9 cellular contexts compared by ENCODE assay signal in the genomic region with DNA sequence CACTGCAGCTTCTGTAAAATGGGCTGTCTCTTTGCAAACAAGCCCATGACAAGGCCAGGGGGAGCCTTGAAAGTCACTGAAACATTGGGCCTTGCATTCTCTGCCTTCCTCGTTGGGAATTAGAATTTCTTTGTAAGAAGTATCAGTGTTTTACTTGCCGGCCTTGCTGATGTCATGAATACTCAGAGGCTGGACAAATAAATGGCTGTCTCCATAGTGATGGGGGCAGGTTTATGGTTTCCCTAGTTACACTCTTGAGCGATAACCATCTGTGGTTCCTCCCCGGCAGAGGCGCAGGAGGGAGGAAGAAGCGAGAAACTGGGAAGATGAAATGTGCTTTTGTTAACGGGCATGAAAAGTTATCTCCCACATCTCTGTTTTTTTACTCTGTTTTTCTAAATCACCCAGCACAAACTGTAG.
A peak's percentile ranks its signal among the peaks of the same experiment; 100 is the strongest.
DNase-seq lines count a peak whose midpoint lies in the region; ATAC-seq and TF ChIP-seq lines count a peak whose summit lies in the region.
"Had no signal": no experiment of that assay in that cellular context is flagged by ENCODE, and none has a peak within 500 bp of the region (broad histone marks: within the 10 kb centered on the region; RNA-seq: fewer than 3 reads in every experiment).

No MANE protein-coding gene starts in this region.

- peak; percentile 87 for DNase-seq in EH (ENCODE audit: low read depth)
- peak; percentile 25 for DNase-seq in HFF-Myc (ENCODE audit: extremely low read depth, low read depth)
- peak; percentile 84 for DNase-seq in kidney glomerular epithelial cell (lab: John Stamatoyannopoulos, UW)
- DNase-seq in mucosa of gallbladder (ENCODE audit: low spot score): no peak
- DNase-seq in nucleus accumbens (lab: John Stamatoyannopoulos, UW): no peak
- no peak for DNase-seq in effector CD4-positive, alpha-beta T cell
- DNase-seq in activated CD4-positive, alpha-beta T cell treated with anti-CD3 and anti-CD28 coated beads for 1 hour: no peak
- DNase-seq: stimulated activated CD4-positive, alpha-beta T cell treated with anti-CD3 and anti-CD28 coated beads, Interleukin-2, amount 100 ng/mL, for 24 hours had no signal

- TF ChIP-seq CTCF in HFF-Myc (IDR thresholded peaks at IDR 0.05; ENCODE audit: low read depth, low read length, missing control alignments): no peak

- ATAC-seq in SK-N-SH treated with all-trans-retinoic acid at 6 μM for 48 hours: peak; percentile 97

- H3K4me3 ChIP-seq in HFF-Myc (replicated peaks; ENCODE audit: low read depth, low read length): no peak overlapping the region

TF ChIP-seq in SK-N-SH treated with all-trans-retinoic acid at 6 μM for 48 hours, 23 proteins besides CTCF, POLR2A, EP300 and RAD21:
- TF ChIP-seq, protein P1, sequence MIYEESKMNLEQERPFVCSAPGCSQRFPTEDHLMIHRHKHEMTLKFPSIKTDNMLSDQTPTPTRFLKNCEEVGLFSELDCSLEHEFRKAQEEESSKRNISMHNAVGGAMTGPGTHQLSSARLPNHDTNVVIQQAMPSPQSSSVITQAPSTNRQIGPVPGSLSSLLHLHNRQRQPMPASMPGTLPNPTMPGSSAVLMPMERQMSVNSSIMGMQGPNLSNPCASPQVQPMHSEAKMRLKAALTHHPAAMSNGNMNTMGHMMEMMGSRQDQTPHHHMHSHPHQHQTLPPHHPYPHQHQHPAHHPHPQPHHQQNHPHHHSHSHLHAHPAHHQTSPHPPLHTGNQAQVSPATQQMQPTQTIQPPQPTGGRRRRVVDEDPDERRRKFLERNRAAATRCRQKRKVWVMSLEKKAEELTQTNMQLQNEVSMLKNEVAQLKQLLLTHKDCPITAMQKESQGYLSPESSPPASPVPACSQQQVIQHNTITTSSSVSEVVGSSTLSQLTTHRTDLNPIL (CRISPR knock-in tag; IDR thresholded peaks at IDR 0.05; ENCODE audit: low read depth): no peak
- TF ChIP-seq, protein P2, sequence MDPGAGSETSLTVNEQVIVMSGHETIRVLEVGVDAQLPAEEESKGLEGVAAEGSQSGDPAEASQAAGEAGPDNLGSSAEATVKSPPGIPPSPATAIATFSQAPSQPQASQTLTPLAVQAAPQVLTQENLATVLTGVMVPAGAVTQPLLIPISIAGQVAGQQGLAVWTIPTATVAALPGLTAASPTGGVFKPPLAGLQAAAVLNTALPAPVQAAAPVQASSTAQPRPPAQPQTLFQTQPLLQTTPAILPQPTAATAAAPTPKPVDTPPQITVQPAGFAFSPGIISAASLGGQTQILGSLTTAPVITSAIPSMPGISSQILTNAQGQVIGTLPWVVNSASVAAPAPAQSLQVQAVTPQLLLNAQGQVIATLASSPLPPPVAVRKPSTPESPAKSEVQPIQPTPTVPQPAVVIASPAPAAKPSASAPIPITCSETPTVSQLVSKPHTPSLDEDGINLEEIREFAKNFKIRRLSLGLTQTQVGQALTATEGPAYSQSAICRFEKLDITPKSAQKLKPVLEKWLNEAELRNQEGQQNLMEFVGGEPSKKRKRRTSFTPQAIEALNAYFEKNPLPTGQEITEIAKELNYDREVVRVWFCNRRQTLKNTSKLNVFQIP (CRISPR knock-in tag; IDR thresholded peaks at IDR 0.05; ENCODE audit: borderline replicate concordance, low read depth): no peak
- no peak for TF ChIP-seq RARB (CRISPR knock-in tag; IDR thresholded peaks at IDR 0.05)
- TF ChIP-seq CSDC2 (CRISPR knock-in tag; IDR thresholded peaks at IDR 0.05): 0 out of 2 replicates have a peak, but pooled peaks have one; percentile 3
- TF ChIP-seq, protein P3, sequence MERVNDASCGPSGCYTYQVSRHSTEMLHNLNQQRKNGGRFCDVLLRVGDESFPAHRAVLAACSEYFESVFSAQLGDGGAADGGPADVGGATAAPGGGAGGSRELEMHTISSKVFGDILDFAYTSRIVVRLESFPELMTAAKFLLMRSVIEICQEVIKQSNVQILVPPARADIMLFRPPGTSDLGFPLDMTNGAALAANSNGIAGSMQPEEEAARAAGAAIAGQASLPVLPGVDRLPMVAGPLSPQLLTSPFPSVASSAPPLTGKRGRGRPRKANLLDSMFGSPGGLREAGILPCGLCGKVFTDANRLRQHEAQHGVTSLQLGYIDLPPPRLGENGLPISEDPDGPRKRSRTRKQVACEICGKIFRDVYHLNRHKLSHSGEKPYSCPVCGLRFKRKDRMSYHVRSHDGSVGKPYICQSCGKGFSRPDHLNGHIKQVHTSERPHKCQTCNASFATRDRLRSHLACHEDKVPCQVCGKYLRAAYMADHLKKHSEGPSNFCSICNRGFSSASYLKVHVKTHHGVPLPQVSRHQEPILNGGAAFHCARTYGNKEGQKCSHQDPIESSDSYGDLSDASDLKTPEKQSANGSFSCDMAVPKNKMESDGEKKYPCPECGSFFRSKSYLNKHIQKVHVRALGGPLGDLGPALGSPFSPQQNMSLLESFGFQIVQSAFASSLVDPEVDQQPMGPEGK (CRISPR knock-in tag; IDR thresholded peaks at IDR 0.05; ENCODE audit: borderline replicate concordance): peak; percentile 41; the same call in 1 of the 2 replicates
- TF ChIP-seq SNAI2 (CRISPR knock-in tag; IDR thresholded peaks at IDR 0.05): no peak
TF ChIP-seq in SK-N-SH treated with all-trans-retinoic acid at 6 μM for 48 hours: peak in this region for 2.

Comparison
In these comparisons a context has a peak if more than half of its experiments do, and no peak if none do; other contexts are left out.
1. DNase-seq: peak in EH (single experiment), HFF-Myc (single experiment) and kidney glomerular epithelial cell (single experiment); none in mucosa of gallbladder (single experiment), nucleus accumbens (0 of 56), effector CD4-positive, alpha-beta T cell (single experiment) and activated CD4-positive, alpha-beta T cell treated with anti-CD3 and anti-CD28 coated beads for 1 hour (single experiment).